23 cellular contexts compared by ENCODE assay signal in the genomic region with DNA sequence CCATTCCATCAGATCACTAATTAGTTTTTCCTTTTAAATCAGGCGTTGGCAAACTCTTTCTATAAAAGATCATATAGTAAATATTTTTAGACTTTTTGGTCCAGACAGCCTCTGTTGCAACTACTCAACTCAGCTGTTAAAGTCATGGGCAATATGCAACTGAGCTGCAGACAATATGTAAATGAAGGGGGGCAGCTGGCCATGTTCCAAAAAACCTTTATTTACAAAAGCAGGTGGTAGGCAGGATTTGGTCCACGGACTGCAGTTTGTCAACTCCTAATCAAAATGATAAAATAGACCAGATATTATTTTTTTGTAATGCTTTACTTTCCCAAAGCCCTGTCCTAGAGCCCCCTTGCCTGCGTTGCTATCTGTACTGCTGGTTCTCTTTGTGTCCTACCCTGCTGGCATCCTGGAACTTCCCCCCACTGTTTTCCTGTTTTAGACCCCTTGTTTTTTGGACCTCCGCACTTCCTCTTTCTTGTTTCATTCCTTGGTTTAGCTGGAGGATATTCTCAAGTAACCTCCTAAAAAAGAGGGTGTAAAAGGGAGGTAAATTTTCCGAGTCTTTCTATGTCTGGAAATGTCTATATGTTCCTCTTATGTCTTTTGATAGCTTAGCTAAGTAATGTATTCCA. TPM values are rescaled to one million over a fixed set of nuclear protein-coding genes. Genes with fewer than 3 reads are reported as not detected.
A peak's percentile ranks its signal among the peaks of the same experiment; 100 is the strongest.
DNase-seq lines count a peak whose midpoint lies in the region; ATAC-seq, FAIRE-seq and TF ChIP-seq lines count a peak whose summit lies in the region.
"Had no signal": no experiment of that assay in that cellular context is flagged by ENCODE, and none has a peak within 500 bp of the region (broad histone marks: within the 10 kb centered on the region; RNA-seq: fewer than 3 reads in every experiment).

No MANE protein-coding gene starts in this region.

- H3K4me3 ChIP-seq in NB4 (ENCODE audit: low read depth, low read length) (no peak overlapping the region), K562 (no peak overlapping the region)
- H3K4me3 ChIP-seq: cardiac muscle cell, esophagus muscularis mucosa had no signal

- H3K4me2 ChIP-seq in K562 (ENCODE audit: insufficient read depth, low read length), result no peak overlapping the region

- ATAC-seq in Right ventricle myocardium superior (ENCODE audit: poor library complexity) (peak; percentile 23), left cardiac atrium (no peak), K562 (no peak), GM19035 (IDR thresholded peaks at IDR 0.05; ENCODE audit: unreplicated experiment) (no peak), HG03196 (IDR thresholded peaks at IDR 0.05; ENCODE audit: unreplicated experiment) (no peak)
- no peak for ATAC-seq in activated CD4-positive, CD25-positive, alpha-beta regulatory T cell treated with anti-CD3 and anti-CD28 coated beads, Interleukin-2, amount 50 U/mL, for 24 hours
- ATAC-seq: left ventricle myocardium superior, right cardiac atrium had no signal

- CTCF ChIA-PET in K562 (lab: Yijun Ruan, JAX; ENCODE audit: low intra/inter-chr PET ratio), result no interaction called here

- H3K36me3 ChIP-seq in K562 (ENCODE audit: control insufficient read depth, insufficient read depth, low read length), result no peaks in the 10 kb centered on the region
- H3K36me3 ChIP-seq: cardiac muscle cell, esophagus muscularis mucosa had no signal

- TF ChIP-seq EP300 in K562 (IDR thresholded peaks at IDR 0.05; ENCODE audit: low read length), result no peak

- H3K79me2 ChIP-seq in K562 (ENCODE audit: control insufficient read depth, insufficient read depth, low read length), result no peaks in the 10 kb centered on the region

- FAIRE-seq in K562 (lab: Jason Lieb, UNC), result no peak
- FAIRE-seq: RCC 7860, TTC549 had no signal

- no peak for TF ChIP-seq POLR2A in NB4 (IDR thresholded peaks at IDR 0.05; ENCODE audit: extremely low read depth, insufficient read length)
- TF ChIP-seq POLR2A in K562 (conservative IDR thresholded peaks at IDR 0.05), result no peak

- no peak overlapping the region for H3K9ac ChIP-seq in K562 (ENCODE audit: insufficient read depth in 1 of 2, low read depth in 2 of 2, low read length in 2 of 2)

- intact Hi-C loops in Right ventricle myocardium superior (cut with DNase I), result no loop called here
- intact Hi-C loops in left cardiac atrium (cut with DNase I), result no loop called here
- intact Hi-C loops in K562 (cut with micrococcal nuclease), result no loop called here

- 0% methylated on average over 5 of the region's 5 CpGs for WGBS in K562 (ENCODE audit: insufficient coverage, low coverage, missing lambda C conversion rate)

- H3K9me3 ChIP-seq in K562 (replicated peaks; ENCODE audit: control insufficient read depth, insufficient read depth, low read depth, low read length), result no peaks in the 10 kb centered on the region

- no peak for TF ChIP-seq CTCF in NB4 (IDR thresholded peaks at IDR 0.05; ENCODE audit: low read depth, low read length)
- no peak for TF ChIP-seq CTCF in K562 (IDR thresholded peaks at IDR 0.05 in 2 of 3, conservative IDR thresholded peaks at IDR 0.05 in 1 of 3; ENCODE audit: insufficient read depth in 2 of 3, low read depth in 1 of 3, low read length in 3 of 3)

- H4K20me1 ChIP-seq in K562 (replicated peaks; ENCODE audit: control insufficient read depth, insufficient read depth, low read length), result no peaks in the 10 kb centered on the region

- H3K9me1 ChIP-seq in K562 (ENCODE audit: control insufficient read depth, insufficient read depth, low read length), result no peaks in the 10 kb centered on the region

- in situ Hi-C loops in K562 (cut with MboI), result no loop called here

- POLR2A ChIA-PET in K562 (lab: Yijun Ruan, JAX), result no interaction called here

- no peak overlapping the region for H3K27ac ChIP-seq in K562 (ENCODE audit: extremely low read depth, low read depth, low read length)
- H3K27ac ChIP-seq: cardiac muscle cell, esophagus muscularis mucosa had no signal

- no peak overlapping the region for H2AFZ ChIP-seq in K562 (ENCODE audit: low read depth, low read length)

- no peak for DNase-seq in Right ventricle myocardium superior
- no peak for DNase-seq in left cardiac atrium
- peak; percentile 68 for DNase-seq in NB4 (ENCODE audit: low read depth)
- DNase-seq in K562 (ENCODE audit: extremely low read depth in 1 of 4, low spot score in 3 of 4), result no peak
- DNase-seq in effector CD8-positive, alpha-beta T cell (lab: John Stamatoyannopoulos, UW), result no peak
- DNase-seq: activated CD4-positive, alpha-beta T cell treated with anti-CD3 and anti-CD28 coated beads for 4 hours; activated effector memory CD4-positive, alpha-beta T cell treated with anti-CD3 and anti-CD28 coated beads, Interleukin-2, amount 50 U/mL, for 16 hours; amniotic stem cell; left ventricle myocardium superior; NCI-H1930; NCI-H524 treated with DMSO at 0.1 percent for 48 hours; occipital lobe; right cardiac atrium had no signal

- TF ChIP-seq RAD21 in K562 (CRISPR knock-in tag; conservative IDR thresholded peaks at IDR 0.05 in 1 of 2, IDR thresholded peaks at IDR 0.05 in 1 of 2), result no peak

- no TSS peak for BruUV-seq in K562 (replicated peaks; lab: Mats Ljungman, UMichigan)

- H3K27me3 ChIP-seq in K562 (ENCODE audit: control insufficient read depth in 2 of 2, insufficient read depth in 2 of 2, low read length in 2 of 2), result no peaks in the 10 kb centered on the region; a peak in 1 of 5 replicates
- H3K27me3 ChIP-seq: esophagus muscularis mucosa had no signal

- H3K4me1 ChIP-seq in K562 (replicated peaks in 1 of 2; ENCODE audit: control insufficient read depth in 2 of 2, insufficient read depth in 2 of 2, low read length in 2 of 2), result no peaks in the 10 kb centered on the region

TF ChIP-seq in K562, 482 proteins besides CTCF, POLR2A, EP300 and RAD21:
- TF ChIP-seq PPARD (CRISPR knock-in tag; IDR thresholded peaks at IDR 0.05) (no peak), SPI1 (IDR thresholded peaks at IDR 0.05; ENCODE audit: borderline replicate concordance, low read depth, low read length) (peak; percentile 83), SIN3A (IDR thresholded peaks at IDR 0.05; ENCODE audit: borderline replicate concordance in 2 of 2, control insufficient read depth in 1 of 2, low read depth in 2 of 2, low read length in 2 of 2) (no peak), ZNF232 (CRISPR knock-in tag; IDR thresholded peaks at IDR 0.05) (no peak), NFATC3 (IDR thresholded peaks at IDR 0.05) (no peak)
- TF ChIP-seq, protein P1, sequence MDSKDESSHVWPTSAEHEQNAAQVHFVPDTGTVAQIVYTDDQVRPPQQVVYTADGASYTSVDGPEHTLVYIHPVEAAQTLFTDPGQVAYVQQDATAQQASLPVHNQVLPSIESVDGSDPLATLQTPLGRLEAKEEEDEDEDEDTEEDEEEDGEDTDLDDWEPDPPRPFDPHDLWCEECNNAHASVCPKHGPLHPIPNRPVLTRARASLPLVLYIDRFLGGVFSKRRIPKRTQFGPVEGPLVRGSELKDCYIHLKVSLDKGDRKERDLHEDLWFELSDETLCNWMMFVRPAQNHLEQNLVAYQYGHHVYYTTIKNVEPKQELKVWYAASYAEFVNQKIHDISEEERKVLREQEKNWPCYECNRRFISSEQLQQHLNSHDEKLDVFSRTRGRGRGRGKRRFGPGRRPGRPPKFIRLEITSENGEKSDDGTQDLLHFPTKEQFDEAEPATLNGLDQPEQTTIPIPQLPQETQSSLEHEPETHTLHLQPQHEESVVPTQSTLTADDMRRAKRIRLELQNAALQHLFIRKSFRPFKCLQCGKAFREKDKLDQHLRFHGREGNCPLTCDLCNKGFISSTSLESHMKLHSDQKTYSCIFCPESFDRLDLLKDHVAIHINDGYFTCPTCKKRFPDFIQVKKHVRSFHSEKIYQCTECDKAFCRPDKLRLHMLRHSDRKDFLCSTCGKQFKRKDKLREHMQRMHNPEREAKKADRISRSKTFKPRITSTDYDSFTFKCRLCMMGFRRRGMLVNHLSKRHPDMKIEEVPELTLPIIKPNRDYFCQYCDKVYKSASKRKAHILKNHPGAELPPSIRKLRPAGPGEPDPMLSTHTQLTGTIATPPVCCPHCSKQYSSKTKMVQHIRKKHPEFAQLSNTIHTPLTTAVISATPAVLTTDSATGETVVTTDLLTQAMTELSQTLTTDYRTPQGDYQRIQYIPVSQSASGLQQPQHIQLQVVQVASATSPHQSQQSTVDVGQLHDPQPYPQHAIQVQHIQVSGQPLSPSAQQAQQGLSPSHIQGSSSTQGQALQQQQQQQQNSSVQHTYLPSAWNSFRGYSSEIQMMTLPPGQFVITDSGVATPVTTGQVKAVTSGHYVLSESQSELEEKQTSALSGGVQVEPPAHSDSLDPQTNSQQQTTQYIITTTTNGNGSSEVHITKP (IDR thresholded peaks at IDR 0.05; ENCODE audit: partially characterized antibody), result no peak

RNA-seq across cellular contexts. Expression of a gene that starts 24.7 kb away (rescaled TPM):
- total RNA-seq in Right ventricle myocardium superior (0.46 TPM), left cardiac atrium (1 to 10 TPM in 1 of 2 donors, under 1 TPM in 1; 0.91 to 1.2 TPM), K562 (2014; rRNA removed) (not detected in 2 replicates), K562 (2014; rRNA removed; fragmentation: Illumina TruSeq; extraction: Trizol) (not detected in 2 replicates), K562 (2015; rRNA removed; fragmentation: Illumina TruSeq; extraction: Trizol) (not detected in 2 replicates), K562 (2021) (0.09 and 0.29 TPM in 2 replicates)
- not detected in 2 replicates for total RNA-seq in K562 (2011; cell fraction: chromatin; rRNA removed; ENCODE audit: low replicate concordance)
- not detected in 2 replicates for total RNA-seq in K562 (2011; cell fraction: nucleolus; rRNA removed)
- not detected in 2 replicates for total RNA-seq in K562 (2011; cell fraction: nucleoplasm; rRNA removed)
- polyA plus RNA-seq in K562 (2011; rRNA removed) (not detected in 2 replicates), K562 (2014; fragmentation: Illumina TruSeq; extraction: Trizol) (not detected in 2 replicates), K562 (2014; fragmentation: Nextera tagmentation; extraction: Ambion mirVana) (not detected), K562 (2014; rRNA removed) (not detected in 2 replicates)
- polyA plus RNA-seq in K562 (2011; cell fraction: cytosol; rRNA removed), result not detected in 2 replicates
- not detected in 2 replicates for polyA plus RNA-seq in K562 (2011; cell fraction: nucleus; rRNA removed)
- polyA plus RNA-seq in K562 (2012), result not detected in 2 replicates
- not detected in 2 replicates for polyA minus RNA-seq in K562 (2011; rRNA and poly(A)+ RNA removed)
- not detected in 2 replicates for polyA minus RNA-seq in K562 (2011; cell fraction: cytosol; rRNA and poly(A)+ RNA removed)
- not detected in 2 replicates for polyA minus RNA-seq in K562 (2011; cell fraction: nucleus; rRNA and poly(A)+ RNA removed)
- total RNA-seq: cardiac muscle cell, glomerular endothelial cell, HT1080 had no signal
- polyA plus RNA-seq: AG04450, cardiac muscle cell had no signal
